ENCODE assay signal across 1 cellular context in the genomic region with DNA sequence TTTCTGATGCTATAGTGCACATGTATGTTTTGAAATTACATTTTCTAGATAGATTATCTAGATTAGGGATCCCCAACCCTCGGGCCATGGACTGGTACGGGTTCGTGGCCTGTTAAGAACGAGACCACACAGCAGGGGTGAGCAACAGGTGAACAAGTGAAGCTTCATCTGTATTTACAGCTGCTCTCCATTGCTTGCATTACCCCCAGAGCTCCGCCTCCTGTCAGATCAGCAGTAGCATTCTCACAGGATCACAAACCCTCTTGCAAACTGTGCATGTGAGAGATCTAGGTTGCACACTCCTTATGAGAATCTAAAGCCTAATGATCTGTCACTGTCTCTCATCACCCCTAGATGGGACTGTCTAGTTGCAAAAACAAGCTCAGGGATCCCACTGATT.
TF ChIP-seq lines count a peak whose summit lies in the region.

No MANE protein-coding gene starts in this region.

TF ChIP-seq in GM12878, 131 proteins besides CTCF, POLR2A, EP300 and RAD21 (continued from another document):
- TF ChIP-seq MLLT1 (IDR thresholded peaks at IDR 0.05): no peak
- no peak for TF ChIP-seq BMI1 (IDR thresholded peaks at IDR 0.05; ENCODE audit: borderline replicate concordance)
- no peak for TF ChIP-seq ZNF274 (IDR thresholded peaks at IDR 0.05; ENCODE audit: insufficient read depth, insufficient read length)
- TF ChIP-seq RCOR1 (conservative IDR thresholded peaks at IDR 0.05; ENCODE audit: low read depth, low read length): no peak
- TF ChIP-seq IRF5 (IDR thresholded peaks at IDR 0.05; ENCODE audit: borderline replicate concordance): no peak
- no peak for TF ChIP-seq CBX5 (IDR thresholded peaks at IDR 0.05; ENCODE audit: low read depth)
- no peak for TF ChIP-seq ZNF384 (IDR thresholded peaks at IDR 0.05; ENCODE audit: borderline replicate concordance, low read depth, low read length)
